8 cellular contexts compared by ENCODE assay signal in the genomic region with DNA sequence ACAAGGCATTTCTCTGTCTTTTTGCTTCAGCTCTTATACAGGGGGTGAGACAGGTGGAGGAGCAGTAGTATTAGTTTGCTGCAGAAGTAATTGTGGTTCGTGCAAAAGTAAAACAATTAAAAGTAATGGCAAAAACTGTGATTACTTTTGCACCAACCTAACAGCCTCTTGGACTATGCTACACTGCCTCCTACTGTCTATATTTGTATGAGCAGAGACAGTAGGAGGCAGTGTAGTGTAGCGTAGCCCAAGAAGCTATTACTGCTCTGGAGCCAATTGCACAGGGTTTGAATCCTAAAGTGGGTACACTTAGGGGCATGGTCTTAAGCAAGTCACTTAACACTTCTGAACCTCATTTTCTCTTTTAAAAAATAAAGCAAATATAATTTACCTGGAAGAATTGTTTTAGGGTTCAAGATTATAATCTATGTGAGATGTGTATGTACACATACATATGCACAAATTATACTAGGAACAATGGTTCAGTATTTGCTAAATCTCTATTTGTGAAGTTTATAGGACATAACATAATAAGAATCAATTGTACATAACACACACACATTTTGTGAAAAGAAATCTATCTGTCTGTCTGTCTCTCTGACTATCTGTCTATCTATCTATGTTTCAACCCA.
A peak's percentile ranks its signal among the peaks of the same experiment; 100 is the strongest.
DNase-seq lines count a peak whose midpoint lies in the region; ATAC-seq and TF ChIP-seq lines count a peak whose summit lies in the region.

No MANE protein-coding gene starts in this region.

- ATAC-seq in HG02642 (IDR thresholded peaks at IDR 0.05; ENCODE audit: poor library complexity, unreplicated experiment): peak; percentile 86

- no peaks in the 10 kb centered on the region for H3K4me1 Mint-ChIP-seq in HFFc6 (ENCODE audit: low read depth)

- no peak overlapping the region for H3K27ac Mint-ChIP-seq in HFFc6

- no peak overlapping the region for H3K4me3 ChIP-seq in GM12875 (ENCODE audit: low read depth, low read length)

- peak; percentile 12 for DNase-seq in NOMO-1 treated with DMSO at 0.1 percent for 48 hours (lab: John Stamatoyannopoulos, UW; ENCODE audit: unreplicated experiment)
- DNase-seq in fibroblast of peridontal ligament (ENCODE audit: extremely low read depth): peak; percentile 36
- DNase-seq in NCI-H510A treated with DMSO at 0.1 percent for 48 hours (lab: John Stamatoyannopoulos, UW): no peak
- DNase-seq in HPDE6-E6E7 (ENCODE audit: extremely low spot score): no peak
- no peak for DNase-seq in stimulated activated CD4-positive, alpha-beta T cell treated with anti-CD3 and anti-CD28 coated beads, Interleukin-15, amount 100 ng/mL, for 24 hours
- no peak for DNase-seq in HFFc6

- no peak overlapping the region for H3K4me3 Mint-ChIP-seq in HFFc6

- H3K27me3 Mint-ChIP-seq in HFFc6 (ENCODE audit: insufficient read depth): no peaks in the 10 kb centered on the region

- peaks cover 24% of the 10 kb centered on the region for H3K9me3 Mint-ChIP-seq in HFFc6

- peak; percentile 60 for TF ChIP-seq CTCF in GM12875 (IDR thresholded peaks at IDR 0.05; ENCODE audit: borderline replicate concordance, insufficient read depth, low read depth, low read length)
- no peak for TF ChIP-seq CTCF in HFFc6 (IDR thresholded peaks at IDR 0.05)

- H3K36me3 Mint-ChIP-seq in HFFc6 (ENCODE audit: low read depth): no peaks in the 10 kb centered on the region; the same call in none of the 2 replicates

Comparison
In these comparisons a context has a peak if more than half of its experiments do, and no peak if none do; other contexts are left out.
1. DNase-seq: peak in NOMO-1 treated with DMSO at 0.1 percent for 48 hours (single experiment) and fibroblast of peridontal ligament (single experiment); none in NCI-H510A treated with DMSO at 0.1 percent for 48 hours (single experiment), HPDE6-E6E7 (single experiment), stimulated activated CD4-positive, alpha-beta T cell treated with anti-CD3 and anti-CD28 coated beads, Interleukin-15, amount 100 ng/mL, for 24 hours (single experiment) and HFFc6 (single experiment).